ENCODE assay signal across 8 cellular contexts in genomic region chr2:118015761-118016160, GRCh38. TPM values are rescaled to one million over a fixed set of nuclear protein-coding genes. Genes with fewer than 3 reads are reported as not detected.
DNase-seq lines count a peak whose midpoint lies in the region; ATAC-seq and TF ChIP-seq lines count a peak whose summit lies in the region.
"Not testable (repeated sequence)": the region's sequence is repeated elsewhere in the genome, so short reads cannot be mapped to it uniquely, and the experiment has no call there.

No MANE protein-coding gene starts in this region.

- TF ChIP-seq POLR2A in spleen (IDR thresholded peaks at IDR 0.05), result not testable (repeated sequence)

- H3K27ac ChIP-seq in HL-60 (replicated peaks) (peak overlapping the region; percentile 64), spleen (peak overlapping the region in 5 of 8 donors; percentile 24 to 98 (median 65))
- H3K27ac ChIP-seq in OCI-LY7 (ENCODE audit: low read depth, low read length, poor library complexity, severe bottlenecking), result not testable (repeated sequence)

- H4K20me1 ChIP-seq in OCI-LY7 (ENCODE audit: insufficient read depth, low read length), result peaks cover 17% of the 10 kb centered on the region

- WGBS in spleen, 5 donors, result 65 to 84% (median 80%) methylated on average over 10 of the region's 10 CpGs

- not testable (repeated sequence) for ATAC-seq in Right ventricle myocardium superior (ENCODE audit: poor library complexity)

- POLR2A ChIA-PET in OCI-LY7 (lab: Charles Lee), result interaction anchor here (0.6 to 2.7 kb wide), 5 partner anchors 11 to 957 kb away, joined by 3 to 11 read pairs (median 8); partner anchors contain the start of gene DDX18

- DNase-seq in CD14-positive monocyte (ENCODE audit: low spot score) (peak; percentile 53), HL-60 (ENCODE audit: low read depth in 1 of 2, low spot score in 1 of 2) (peak in 1 of 2 experiments; percentile 57), NOMO-1 (lab: John Stamatoyannopoulos, UW; ENCODE audit: unreplicated experiment in 2 of 2) (peak; percentile 43 to 57), Right ventricle myocardium superior (peak; percentile 46)
- DNase-seq in OCI-LY7 (ENCODE audit: low spot score); activated naive CD4-positive, alpha-beta T cell treated with anti-CD3 and anti-CD28 coated beads for 36 hours; spleen: not testable (repeated sequence)

- H3K79me2 ChIP-seq in OCI-LY7 (ENCODE audit: insufficient read depth, low read depth, low read length), result peaks cover 30% of the 10 kb centered on the region

- not testable (repeated sequence) for H3K27me3 Mint-ChIP-seq in CD14-positive monocyte (ENCODE audit: low read depth in 3 of 3); activated naive CD4-positive, alpha-beta T cell treated with anti-CD3 and anti-CD28 coated beads for 36 hours (ENCODE audit: low read depth)
- peaks cover 23% of the 10 kb centered on the region for H3K27me3 Mint-ChIP-seq in nephron (ENCODE audit: low read depth)

- H3K4me1 Mint-ChIP-seq in CD14-positive monocyte (peaks cover 55% of the 10 kb centered on the region), nephron (peaks cover 15% of the 10 kb centered on the region)
- peaks cover 32% of the 10 kb centered on the region for H3K4me1 Mint-ChIP-seq in activated naive CD4-positive, alpha-beta T cell treated with anti-CD3 and anti-CD28 coated beads for 36 hours (ENCODE audit: low read depth)

- CTCF ChIA-PET in OCI-LY7 (lab: Charles Lee; ENCODE audit: unreplicated experiment), result not testable (repeated sequence)
- CTCF ChIA-PET in activated naive CD4-positive, alpha-beta T cell treated with anti-CD3 and anti-CD28 coated beads for 36 hours (lab: Charles Lee), result interaction anchor here (1.1 to 3.4 kb wide), 4 partner anchors 12 to 173 kb away, joined by 3 to 31 read pairs (median 6); no protein-coding TSS in a partner anchor

- H3K27ac Mint-ChIP-seq in CD14-positive monocyte, result peak overlapping the region; percentile 92 to 97 (median 96)
- H3K27ac Mint-ChIP-seq in activated naive CD4-positive, alpha-beta T cell treated with anti-CD3 and anti-CD28 coated beads for 36 hours; nephron: not testable (repeated sequence)

- not testable (repeated sequence) for TF ChIP-seq CTCF in CD14-positive monocyte (IDR thresholded peaks at IDR 0.05); HL-60 (IDR thresholded peaks at IDR 0.05; ENCODE audit: insufficient read depth, low read length); OCI-LY7 (conservative IDR thresholded peaks at IDR 0.05; ENCODE audit: low read length); nephron (IDR thresholded peaks at IDR 0.05; ENCODE audit: unreplicated experiment in 3 of 3); spleen (IDR thresholded peaks at IDR 0.05 in 8 of 11, conservative IDR thresholded peaks at IDR 0.05 in 3 of 11)

- H3K4me3 Mint-ChIP-seq in CD14-positive monocyte (peak overlapping the region; percentile 43 to 65), nephron (peak overlapping the region; percentile 8 to 73 (median 55))
- peak overlapping the region; percentile 6 for H3K4me3 Mint-ChIP-seq in activated naive CD4-positive, alpha-beta T cell treated with anti-CD3 and anti-CD28 coated beads for 36 hours

- not testable (repeated sequence) for H3K36me3 Mint-ChIP-seq in CD14-positive monocyte; activated naive CD4-positive, alpha-beta T cell treated with anti-CD3 and anti-CD28 coated beads for 36 hours (ENCODE audit: low read depth); nephron (ENCODE audit: low read depth)

- H3K4me1 ChIP-seq in OCI-LY7 (ENCODE audit: insufficient read depth, low read length, poor library complexity, severe bottlenecking) (peaks cover 25% of the 10 kb centered on the region), spleen (peaks cover 18 to 54% (median 33%) of the 10 kb centered on the region in 6 donors)

- not testable (repeated sequence) for H3K9me3 ChIP-seq in OCI-LY7 (ENCODE audit: low read length); spleen

- H3K27me3 ChIP-seq in HL-60 (ENCODE audit: insufficient read depth, poor library complexity, severe bottlenecking); spleen (replicated peaks in 1 of 7): not testable (repeated sequence)

- H3K9me2 ChIP-seq in OCI-LY7 (ENCODE audit: insufficient read depth, low read length), result not testable (repeated sequence)

- intact Hi-C loops in CD14-positive monocyte (cut with micrococcal nuclease), result loop anchor here (2.0 to 5.0 kb wide), 2 partner anchors 37 kb away; no protein-coding TSS in a partner anchor
- intact Hi-C loops in OCI-LY7 (cut with micrococcal nuclease; ENCODE audit: unreplicated experiment); activated naive CD4-positive, alpha-beta T cell treated with anti-CD3 and anti-CD28 coated beads for 36 hours (cut with micrococcal nuclease); Right ventricle myocardium superior (cut with DNase I); spleen (cut with DNase I; ENCODE audit: low total_unique reads): not testable (repeated sequence)

- H3K36me3 ChIP-seq in OCI-LY7 (ENCODE audit: insufficient read depth, low read length); spleen: not testable (repeated sequence)

- H3K4me3 ChIP-seq in HL-60 (replicated peaks; ENCODE audit: insufficient read depth, low read length); OCI-LY7 (ENCODE audit: low read depth, low read length, poor library complexity, severe bottlenecking); spleen: not testable (repeated sequence)

- peak overlapping the region; percentile 7; the same call in 1 of the 2 replicates for H3K4me2 ChIP-seq in OCI-LY7 (ENCODE audit: low read length)

- BruUV-seq in OCI-LY7 (replicated peaks; lab: Mats Ljungman, UMichigan), result not testable (repeated sequence)

- H2AFZ ChIP-seq in OCI-LY7 (ENCODE audit: low read length), result not testable (repeated sequence)

- peaks cover 2 to 13% (median 9%) of the 10 kb centered on the region in 7 donors for H3K9me3 Mint-ChIP-seq in CD14-positive monocyte
- not testable (repeated sequence) for H3K9me3 Mint-ChIP-seq in activated naive CD4-positive, alpha-beta T cell treated with anti-CD3 and anti-CD28 coated beads for 36 hours; nephron

RNA-seq across cellular contexts. Expression of gene CCDC93, which starts 1.9 kb away (rescaled TPM):
- polyA plus RNA-seq in CD14-positive monocyte (1 to 10 TPM; 2.5 to 5.8 TPM), spleen (1 to 10 TPM; 4.3 to 7.4 (median 5.1) TPM)
- 25.6 and 28.2 TPM in 2 replicates for total RNA-seq in OCI-LY7 (2014; rRNA removed; shearing (Covaris generic))
- total RNA-seq in OCI-LY7 (2022) (50.0 and 53.8 TPM in 2 replicates), Right ventricle myocardium superior (20.9 TPM), spleen (10 to 100 TPM; 26.1 to 80.3 (median 50.8) TPM)
- 10 to 100 TPM; 29.0 to 32.8 TPM for total RNA-seq in activated naive CD4-positive, alpha-beta T cell treated with anti-CD3 and anti-CD28 coated beads for 36 hours
